In genomic region chr21:42233067-42233981, GRCh38 we compare ENCODE assay signal across 8 cellular contexts.
A peak's percentile ranks its signal among the peaks of the same experiment; 100 is the strongest.
DNase-seq lines count a peak whose midpoint lies in the region; ATAC-seq lines count a peak whose summit lies in the region.

No MANE protein-coding gene starts in this region.

- peaks cover 49 to 69% of the 10 kb centered on the region in 2 donors for H3K4me1 ChIP-seq in mucosa of rectum (ENCODE audit: control insufficient read depth in 2 of 2, insufficient read depth in 2 of 2, low read length in 2 of 2)

- H3K27ac Mint-ChIP-seq in stimulated activated memory B cell treated with anti-CD40 and anti-IgM and Interleukin-4, amounts not matched to agents 10 μg/mL and 1 μg/mL and 100 μg/mL, for 72 hours: peak overlapping the region; percentile 85

- no peaks in the 10 kb centered on the region for H3K27me3 Mint-ChIP-seq in stimulated activated memory B cell treated with anti-CD40 and anti-IgM and Interleukin-4, amounts not matched to agents 10 μg/mL and 1 μg/mL and 100 μg/mL, for 72 hours

- H3K27ac ChIP-seq in mucosa of rectum (ENCODE audit: low read depth in 2 of 2, low read length in 2 of 2): peak overlapping the region; percentile 88 to 93

- peak overlapping the region; percentile 71 for H3K4me3 Mint-ChIP-seq in stimulated activated memory B cell treated with anti-CD40 and anti-IgM and Interleukin-4, amounts not matched to agents 10 μg/mL and 1 μg/mL and 100 μg/mL, for 72 hours

- peak overlapping the region; percentile 48 to 80 for H3K9ac ChIP-seq in mucosa of rectum (ENCODE audit: low read depth in 1 of 2, low read length in 2 of 2)

- H3K9me3 ChIP-seq in mucosa of rectum (ENCODE audit: control insufficient read depth in 2 of 2, low read length in 2 of 2): no peaks in the 10 kb centered on the region

- H3K36me3 Mint-ChIP-seq in stimulated activated memory B cell treated with anti-CD40 and anti-IgM and Interleukin-4, amounts not matched to agents 10 μg/mL and 1 μg/mL and 100 μg/mL, for 72 hours: no peaks in the 10 kb centered on the region

- peak; percentile 96 for DNase-seq in GF-D8 (lab: John Stamatoyannopoulos, UW)
- DNase-seq in NAMALWA (ENCODE audit: low spot score): peak; percentile 97
- peak; percentile 44 to 68 for DNase-seq in activated CD4-positive, alpha-beta T cell treated with anti-CD3 and anti-CD28 coated beads, Interleukin-2, amount 50 U/mL, for 24 hours (ENCODE audit: low read depth in 1 of 2, low spot score in 1 of 2)
- DNase-seq in effector CD8-positive, alpha-beta T cell (lab: John Stamatoyannopoulos, UW): peak; percentile 59
- no peak for DNase-seq in NCI-H446 (lab: John Stamatoyannopoulos, UW)

- peak; percentile 39 for ATAC-seq in GM21737 (IDR thresholded peaks at IDR 0.05; ENCODE audit: unreplicated experiment)
- ATAC-seq in stimulated activated memory B cell treated with anti-CD40 and anti-IgM and Interleukin-4, amounts not matched to agents 10 μg/mL and 1 μg/mL and 100 μg/mL, for 72 hours: peak; percentile 90

- peak overlapping the region; percentile 14 to 71 for H3K4me3 ChIP-seq in mucosa of rectum (ENCODE audit: low read length in 2 of 2)

- peaks cover 77% of the 10 kb centered on the region for H3K4me1 Mint-ChIP-seq in stimulated activated memory B cell treated with anti-CD40 and anti-IgM and Interleukin-4, amounts not matched to agents 10 μg/mL and 1 μg/mL and 100 μg/mL, for 72 hours

- peaks cover 0 to 2% of the 10 kb centered on the region in 2 donors for H3K36me3 ChIP-seq in mucosa of rectum (ENCODE audit: control insufficient read depth in 2 of 2, insufficient read depth in 2 of 2, low read length in 2 of 2)

- no peaks in the 10 kb centered on the region for H3K9me3 Mint-ChIP-seq in stimulated activated memory B cell treated with anti-CD40 and anti-IgM and Interleukin-4, amounts not matched to agents 10 μg/mL and 1 μg/mL and 100 μg/mL, for 72 hours

- no peaks in the 10 kb centered on the region for H3K27me3 ChIP-seq in mucosa of rectum (ENCODE audit: control insufficient read depth in 2 of 2, insufficient read depth in 2 of 2, low read length in 2 of 2)

Comparison
In these comparisons a context has a peak if more than half of its experiments do, and no peak if none do; other contexts are left out.
1. DNase-seq: peak in GF-D8 (single experiment), NAMALWA (single experiment), activated CD4-positive, alpha-beta T cell treated with anti-CD3 and anti-CD28 coated beads, Interleukin-2, amount 50 U/mL, for 24 hours (2 of 2) and effector CD8-positive, alpha-beta T cell (single experiment); none in NCI-H446 (0 of 2).